Comparison of ENCODE assay signal across 8 cellular contexts in the genomic region with DNA sequence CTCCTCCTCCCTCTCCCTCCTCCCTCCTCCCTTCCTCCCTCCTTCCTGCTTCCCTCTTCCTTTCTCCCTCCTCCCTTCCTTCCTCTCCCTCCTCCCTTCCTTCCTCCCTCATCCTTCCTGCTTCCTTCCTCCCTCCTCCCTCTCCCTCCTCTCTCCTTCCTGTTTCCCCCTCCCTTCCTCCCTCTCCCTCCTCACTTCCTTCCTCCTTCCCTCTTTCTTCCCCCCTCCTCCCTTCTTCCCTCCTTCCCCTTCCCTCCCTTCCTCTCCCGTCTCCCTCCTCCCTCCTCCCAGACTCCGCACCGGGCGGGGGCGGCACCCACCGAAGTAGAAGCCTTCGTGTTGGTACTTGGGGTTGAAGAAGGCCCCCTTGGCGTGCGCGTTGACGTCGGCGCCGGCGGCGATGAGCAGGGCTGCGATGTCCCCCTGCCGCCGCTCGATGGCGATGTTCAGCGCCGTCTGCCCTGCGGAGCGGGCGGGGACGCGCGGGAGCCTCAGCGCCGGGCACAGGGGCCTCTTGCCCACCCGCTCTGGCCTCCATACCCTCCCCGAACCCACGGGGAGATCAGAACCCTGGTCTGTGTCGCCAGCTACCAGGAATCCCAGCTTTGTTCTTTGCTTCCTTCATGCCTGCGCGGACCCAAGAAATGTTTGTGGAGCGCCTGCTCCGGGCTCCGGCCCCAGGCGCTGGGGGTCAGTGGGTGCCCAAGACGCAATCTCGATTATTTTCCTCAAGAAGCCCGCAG. TPM values are rescaled to one million over a fixed set of nuclear protein-coding genes. Genes with fewer than 3 reads are reported as not detected.
DNase-seq lines count a peak whose midpoint lies in the region; ATAC-seq and TF ChIP-seq lines count a peak whose summit lies in the region.

No MANE protein-coding gene starts in this region.

- H3K27ac ChIP-seq in DOHH2 (ENCODE audit: low read depth, low read length) (no peak overlapping the region), lower lobe of right lung (peak overlapping the region; percentile 46)

- H3K4me1 ChIP-seq in DOHH2 (ENCODE audit: control insufficient read depth, low read length) (0 out of 2 replicates have a peak, but pooled peaks cover 7% of the 10 kb centered on the region), lower lobe of right lung (no peaks in the 10 kb centered on the region)

- H4K20me1 ChIP-seq in DOHH2 (ENCODE audit: control insufficient read depth, insufficient read depth, low read depth, low read length) = no peaks in the 10 kb centered on the region

- TF ChIP-seq CTCF in DOHH2 (IDR thresholded peaks at IDR 0.05; ENCODE audit: low read depth, low read length, poor library complexity, severe bottlenecking) (peak; percentile 68), lower lobe of right lung (IDR thresholded peaks at IDR 0.05) (peak; percentile 60)

- H3K36me3 ChIP-seq in DOHH2 (ENCODE audit: control insufficient read depth, low read length) (no peaks in the 10 kb centered on the region), lower lobe of right lung (no peaks in the 10 kb centered on the region)

- peaks cover under 1% of the 10 kb centered on the region; the same call in 1 of the 2 replicates for H3K27me3 ChIP-seq in DOHH2 (ENCODE audit: control insufficient read depth, low read length)
- H3K27me3 ChIP-seq in lower lobe of right lung (ENCODE audit: low read depth) = peaks cover 5% of the 10 kb centered on the region

- no peaks in the 10 kb centered on the region for H3K9me3 ChIP-seq in DOHH2 (ENCODE audit: control insufficient read depth, insufficient read depth, low read length)
- no peaks in the 10 kb centered on the region for H3K9me3 ChIP-seq in lower lobe of right lung

- ATAC-seq in lower lobe of right lung = peak; percentile 89
- no peak for ATAC-seq in GM18873 (IDR thresholded peaks at IDR 0.05; ENCODE audit: low FRiP score, unreplicated experiment)

- H3K4me2 ChIP-seq in DOHH2 (ENCODE audit: low read length) = peak overlapping the region; percentile 34; the same call in 1 of the 2 replicates

- peak overlapping the region; percentile 34; the same call in 1 of the 2 replicates for H3K4me3 ChIP-seq in DOHH2 (ENCODE audit: low read length)
- H3K4me3 ChIP-seq in lower lobe of right lung = peak overlapping the region; percentile 42

- intact Hi-C loops in lower lobe of right lung (cut with DNase I) = no loop called here

- peak; percentile 51 to 52 for DNase-seq in Kasumi-1 (lab: John Stamatoyannopoulos, UW)
- DNase-seq in activated CD4-positive, alpha-beta T cell treated with anti-CD3 and anti-CD28 coated beads, Interleukin-2, amount 50 U/mL, for 48 hours = peak; percentile 64 to 71
- peak; percentile 91 for DNase-seq in ecto neural progenitor cell (ENCODE audit: low spot score)
- peak; percentile 69 for DNase-seq in lower lobe of right lung
- peak; percentile 39 to 54 for DNase-seq in stimulated activated CD4-positive, alpha-beta T cell treated with anti-CD3 and anti-CD28 coated beads, Interleukin-4, amount 100 ng/mL, for 4 hours
- DNase-seq in UCSD-AML1 (lab: John Stamatoyannopoulos, UW; ENCODE audit: unreplicated experiment) = no peak

- no peaks in the 10 kb centered on the region; the same call in 1 of the 2 replicates for H3F3A ChIP-seq in DOHH2 (ENCODE audit: control insufficient read depth, insufficient read depth)

- no peaks in the 10 kb centered on the region for H3K79me2 ChIP-seq in DOHH2 (ENCODE audit: control insufficient read depth, low read length)

- no peaks in the 10 kb centered on the region for H3K9me2 ChIP-seq in DOHH2 (replicated peaks; ENCODE audit: control insufficient read depth, low read length)

RNA-seq across cellular contexts. Expression of a gene that starts 22.2 kb away (rescaled TPM):
- 0.68 TPM for total RNA-seq in lower lobe of right lung

RNA-seq across cellular contexts. Expression of a gene that starts 59.6 kb away (rescaled TPM):
- 8.2 TPM for total RNA-seq in lower lobe of right lung
